Comparison of ENCODE assay signal across 1 cellular context in the genomic region with DNA sequence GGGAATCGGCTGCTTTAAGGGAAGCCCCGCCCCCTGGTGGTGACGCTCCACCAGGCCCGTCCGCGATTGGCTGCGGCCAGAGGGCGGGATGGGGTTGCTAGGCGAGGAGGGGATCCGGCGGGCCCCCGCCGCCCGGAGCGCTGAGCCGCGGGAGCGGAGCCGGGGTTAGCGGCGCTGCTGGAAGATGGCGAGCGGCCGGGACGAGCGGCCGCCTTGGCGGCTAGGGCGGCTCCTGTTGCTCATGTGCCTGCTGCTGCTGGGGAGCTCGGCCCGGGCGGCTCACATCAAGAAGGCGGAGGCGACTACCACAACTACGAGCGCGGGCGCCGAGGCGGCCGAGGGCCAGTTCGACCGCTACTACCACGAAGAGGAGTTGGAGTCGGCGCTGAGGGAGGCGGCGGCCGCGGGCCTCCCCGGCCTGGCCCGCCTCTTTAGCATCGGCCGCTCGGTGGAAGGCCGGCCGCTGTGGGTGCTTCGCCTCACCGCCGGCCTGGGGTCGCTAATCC.
TF ChIP-seq lines count a peak whose summit lies in the region.

A gene (plus strand): TSS at position 131 of the 506 bp plus-strand sequence. CDS start 54 bp downstream, at position 185.

TF ChIP-seq in HepG2, 621 proteins besides CTCF, POLR2A, EP300 and RAD21 (continued from another document and continues in another):
- TF ChIP-seq, protein P1, sequence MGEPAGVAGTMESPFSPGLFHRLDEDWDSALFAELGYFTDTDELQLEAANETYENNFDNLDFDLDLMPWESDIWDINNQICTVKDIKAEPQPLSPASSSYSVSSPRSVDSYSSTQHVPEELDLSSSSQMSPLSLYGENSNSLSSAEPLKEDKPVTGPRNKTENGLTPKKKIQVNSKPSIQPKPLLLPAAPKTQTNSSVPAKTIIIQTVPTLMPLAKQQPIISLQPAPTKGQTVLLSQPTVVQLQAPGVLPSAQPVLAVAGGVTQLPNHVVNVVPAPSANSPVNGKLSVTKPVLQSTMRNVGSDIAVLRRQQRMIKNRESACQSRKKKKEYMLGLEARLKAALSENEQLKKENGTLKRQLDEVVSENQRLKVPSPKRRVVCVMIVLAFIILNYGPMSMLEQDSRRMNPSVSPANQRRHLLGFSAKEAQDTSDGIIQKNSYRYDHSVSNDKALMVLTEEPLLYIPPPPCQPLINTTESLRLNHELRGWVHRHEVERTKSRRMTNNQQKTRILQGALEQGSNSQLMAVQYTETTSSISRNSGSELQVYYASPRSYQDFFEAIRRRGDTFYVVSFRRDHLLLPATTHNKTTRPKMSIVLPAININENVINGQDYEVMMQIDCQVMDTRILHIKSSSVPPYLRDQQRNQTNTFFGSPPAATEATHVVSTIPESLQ (CRISPR knock-in tag; conservative IDR thresholded peaks at IDR 0.05) = no peak; the same call in 1 of the 2 replicates
- TF ChIP-seq, protein P2, sequence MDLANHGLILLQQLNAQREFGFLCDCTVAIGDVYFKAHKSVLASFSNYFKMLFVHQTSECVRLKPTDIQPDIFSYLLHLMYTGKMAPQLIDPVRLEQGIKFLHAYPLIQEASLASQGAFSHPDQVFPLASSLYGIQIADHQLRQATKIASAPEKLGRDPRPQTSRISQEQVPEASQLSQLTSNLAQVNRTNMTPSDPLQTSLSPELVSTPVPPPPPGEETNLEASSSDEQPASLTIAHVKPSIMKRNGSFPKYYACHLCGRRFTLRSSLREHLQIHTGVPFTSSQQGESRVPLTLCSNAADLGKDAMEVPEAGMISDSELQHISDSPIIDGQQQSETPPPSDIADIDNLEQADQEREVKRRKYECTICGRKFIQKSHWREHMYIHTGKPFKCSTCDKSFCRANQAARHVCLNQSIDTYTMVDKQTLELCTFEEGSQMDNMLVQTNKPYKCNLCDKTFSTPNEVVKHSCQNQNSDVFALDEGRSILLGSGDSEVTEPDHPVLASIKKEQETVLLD (CRISPR knock-in tag; IDR thresholded peaks at IDR 0.05; ENCODE audit: low read depth) = no peak
- TF ChIP-seq, protein P3, sequence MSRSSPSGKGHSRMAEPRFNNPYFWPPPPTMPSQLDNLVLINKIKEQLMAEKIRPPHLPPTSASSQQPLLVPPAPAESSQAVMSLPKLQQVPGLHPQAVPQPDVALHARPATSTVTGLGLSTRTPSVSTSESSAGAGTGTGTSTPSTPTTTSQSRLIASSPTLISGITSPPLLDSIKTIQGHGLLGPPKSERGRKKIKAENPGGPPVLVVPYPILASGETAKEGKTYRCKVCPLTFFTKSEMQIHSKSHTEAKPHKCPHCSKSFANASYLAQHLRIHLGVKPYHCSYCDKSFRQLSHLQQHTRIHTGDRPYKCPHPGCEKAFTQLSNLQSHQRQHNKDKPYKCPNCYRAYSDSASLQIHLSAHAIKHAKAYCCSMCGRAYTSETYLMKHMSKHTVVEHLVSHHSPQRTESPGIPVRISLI (CRISPR knock-in tag; IDR thresholded peaks at IDR 0.05; ENCODE audit: borderline replicate concordance) = no peak
- TF ChIP-seq ZNF234 (CRISPR knock-in tag; conservative IDR thresholded peaks at IDR 0.05) = 0 out of 2 replicates have a peak, but pooled peaks have one; percentile 47
- TF ChIP-seq ZNF138 (CRISPR knock-in tag; IDR thresholded peaks at IDR 0.05; ENCODE audit: low read depth) = no peak
- no peak for TF ChIP-seq FOXA1 (IDR thresholded peaks at IDR 0.05)
- TF ChIP-seq FOXA1 (CRISPR knock-in tag; IDR thresholded peaks at IDR 0.05) = no peak
- no peak for TF ChIP-seq ZNF160 (CRISPR knock-in tag; IDR thresholded peaks at IDR 0.05)
- TF ChIP-seq SMAD9 (CRISPR knock-in tag; IDR thresholded peaks at IDR 0.05) = no peak
- TF ChIP-seq PPARG (CRISPR knock-in tag; conservative IDR thresholded peaks at IDR 0.05) = no peak
- TF ChIP-seq, protein P4, sequence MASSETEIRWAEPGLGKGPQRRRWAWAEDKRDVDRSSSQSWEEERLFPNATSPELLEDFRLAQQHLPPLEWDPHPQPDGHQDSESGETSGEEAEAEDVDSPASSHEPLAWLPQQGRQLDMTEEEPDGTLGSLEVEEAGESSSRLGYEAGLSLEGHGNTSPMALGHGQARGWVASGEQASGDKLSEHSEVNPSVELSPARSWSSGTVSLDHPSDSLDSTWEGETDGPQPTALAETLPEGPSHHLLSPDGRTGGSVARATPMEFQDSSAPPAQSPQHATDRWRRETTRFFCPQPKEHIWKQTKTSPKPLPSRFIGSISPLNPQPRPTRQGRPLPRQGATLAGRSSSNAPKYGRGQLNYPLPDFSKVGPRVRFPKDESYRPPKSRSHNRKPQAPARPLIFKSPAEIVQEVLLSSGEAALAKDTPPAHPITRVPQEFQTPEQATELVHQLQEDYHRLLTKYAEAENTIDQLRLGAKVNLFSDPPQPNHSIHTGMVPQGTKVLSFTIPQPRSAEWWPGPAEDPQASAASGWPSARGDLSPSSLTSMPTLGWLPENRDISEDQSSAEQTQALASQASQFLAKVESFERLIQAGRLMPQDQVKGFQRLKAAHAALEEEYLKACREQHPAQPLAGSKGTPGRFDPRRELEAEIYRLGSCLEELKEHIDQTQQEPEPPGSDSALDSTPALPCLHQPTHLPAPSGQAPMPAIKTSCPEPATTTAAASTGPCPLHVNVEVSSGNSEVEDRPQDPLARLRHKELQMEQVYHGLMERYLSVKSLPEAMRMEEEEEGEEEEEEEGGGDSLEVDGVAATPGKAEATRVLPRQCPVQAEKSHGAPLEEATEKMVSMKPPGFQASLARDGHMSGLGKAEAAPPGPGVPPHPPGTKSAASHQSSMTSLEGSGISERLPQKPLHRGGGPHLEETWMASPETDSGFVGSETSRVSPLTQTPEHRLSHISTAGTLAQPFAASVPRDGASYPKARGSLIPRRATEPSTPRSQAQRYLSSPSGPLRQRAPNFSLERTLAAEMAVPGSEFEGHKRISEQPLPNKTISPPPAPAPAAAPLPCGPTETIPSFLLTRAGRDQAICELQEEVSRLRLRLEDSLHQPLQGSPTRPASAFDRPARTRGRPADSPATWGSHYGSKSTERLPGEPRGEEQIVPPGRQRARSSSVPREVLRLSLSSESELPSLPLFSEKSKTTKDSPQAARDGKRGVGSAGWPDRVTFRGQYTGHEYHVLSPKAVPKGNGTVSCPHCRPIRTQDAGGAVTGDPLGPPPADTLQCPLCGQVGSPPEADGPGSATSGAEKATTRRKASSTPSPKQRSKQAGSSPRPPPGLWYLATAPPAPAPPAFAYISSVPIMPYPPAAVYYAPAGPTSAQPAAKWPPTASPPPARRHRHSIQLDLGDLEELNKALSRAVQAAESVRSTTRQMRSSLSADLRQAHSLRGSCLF (CRISPR knock-in tag; IDR thresholded peaks at IDR 0.05; ENCODE audit: borderline replicate concordance) = 0 out of 2 replicates have a peak, but pooled peaks have one; percentile 58
- TF ChIP-seq, protein P5, sequence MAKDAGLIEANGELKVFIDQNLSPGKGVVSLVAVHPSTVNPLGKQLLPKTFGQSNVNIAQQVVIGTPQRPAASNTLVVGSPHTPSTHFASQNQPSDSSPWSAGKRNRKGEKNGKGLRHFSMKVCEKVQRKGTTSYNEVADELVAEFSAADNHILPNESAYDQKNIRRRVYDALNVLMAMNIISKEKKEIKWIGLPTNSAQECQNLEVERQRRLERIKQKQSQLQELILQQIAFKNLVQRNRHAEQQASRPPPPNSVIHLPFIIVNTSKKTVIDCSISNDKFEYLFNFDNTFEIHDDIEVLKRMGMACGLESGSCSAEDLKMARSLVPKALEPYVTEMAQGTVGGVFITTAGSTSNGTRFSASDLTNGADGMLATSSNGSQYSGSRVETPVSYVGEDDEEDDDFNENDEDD (CRISPR knock-in tag; IDR thresholded peaks at IDR 0.05; ENCODE audit: borderline replicate concordance) = peak; percentile 68; the same call in 1 of the 2 replicates
- TF ChIP-seq, protein P6, sequence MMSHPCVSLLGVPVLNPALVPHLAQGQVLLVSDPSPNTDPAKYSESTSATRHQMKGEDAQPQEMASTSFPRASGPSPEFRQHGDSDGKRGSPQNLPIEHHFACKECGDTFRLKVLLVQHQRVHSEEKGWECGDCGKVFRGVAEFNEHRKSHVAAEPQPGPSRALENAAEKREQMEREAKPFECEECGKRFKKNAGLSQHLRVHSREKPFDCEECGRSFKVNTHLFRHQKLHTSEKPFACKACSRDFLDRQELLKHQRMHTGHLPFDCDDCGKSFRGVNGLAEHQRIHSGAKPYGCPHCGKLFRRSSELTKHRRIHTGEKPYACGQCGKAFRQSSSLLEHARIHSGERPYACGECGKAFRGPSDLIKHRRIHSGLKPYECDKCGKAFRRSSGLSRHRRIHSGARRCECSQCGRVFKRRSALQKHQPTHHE (CRISPR knock-in tag; IDR thresholded peaks at IDR 0.05; ENCODE audit: borderline replicate concordance) = 0 out of 2 replicates have a peak, but pooled peaks have one; percentile 37
- no peak for TF ChIP-seq GTF2F1 (IDR thresholded peaks at IDR 0.05; ENCODE audit: low read length)
- no peak for TF ChIP-seq ZNF460 (CRISPR knock-in tag; IDR thresholded peaks at IDR 0.05; ENCODE audit: borderline replicate concordance)
- TF ChIP-seq TAF15 (IDR thresholded peaks at IDR 0.05; ENCODE audit: low read depth, low read length, poor library complexity, severe bottlenecking) = peak; percentile 37
- TF ChIP-seq, protein P7, sequence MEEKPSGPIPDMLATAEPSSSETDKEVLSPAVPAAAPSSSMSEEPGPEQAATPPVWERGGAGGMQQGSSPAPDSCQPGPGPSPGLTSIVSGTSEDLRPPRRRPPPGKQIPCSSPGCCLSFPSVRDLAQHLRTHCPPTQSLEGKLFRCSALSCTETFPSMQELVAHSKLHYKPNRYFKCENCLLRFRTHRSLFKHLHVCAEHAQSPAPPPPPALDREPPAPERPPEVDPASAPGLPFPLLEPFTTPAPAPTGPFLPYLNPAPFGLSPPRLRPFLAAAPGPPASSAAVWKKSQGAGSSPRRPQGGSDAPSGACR (CRISPR knock-in tag; IDR thresholded peaks at IDR 0.05) = no peak
- TF ChIP-seq ZBTB8A (CRISPR knock-in tag; IDR thresholded peaks at IDR 0.05; ENCODE audit: borderline replicate concordance, low read depth) = no peak
- TF ChIP-seq ZNF605 (CRISPR knock-in tag; IDR thresholded peaks at IDR 0.05) = no peak
- TF ChIP-seq HNRNPK (IDR thresholded peaks at IDR 0.05; ENCODE audit: low read depth, low read length, poor library complexity, severe bottlenecking) = peak; percentile 10
- TF ChIP-seq, protein P8, sequence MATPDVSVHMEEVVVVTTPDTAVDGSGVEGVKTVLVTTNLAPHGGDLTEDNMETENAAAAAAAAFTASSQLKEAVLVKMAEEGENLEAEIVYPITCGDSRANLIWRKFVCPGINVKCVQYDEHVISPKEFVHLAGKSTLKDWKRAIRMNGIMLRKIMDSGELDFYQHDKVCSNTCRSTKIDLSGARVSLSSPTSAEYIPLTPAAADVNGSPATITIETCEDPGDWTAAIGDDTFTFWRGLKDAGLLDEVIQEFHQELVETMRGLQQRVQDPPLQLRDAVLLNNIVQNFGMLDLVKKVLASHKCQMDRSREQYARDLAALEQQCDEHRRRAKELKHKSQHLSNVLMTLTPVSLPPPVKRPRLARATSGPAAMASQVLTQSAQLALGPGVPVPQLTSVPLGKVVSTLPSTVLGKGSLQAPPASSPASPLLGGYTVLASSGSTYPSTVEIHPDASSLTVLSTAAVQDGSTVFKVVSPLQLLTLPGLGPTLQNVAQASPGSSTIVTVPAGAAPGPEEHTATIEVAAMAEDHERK (CRISPR knock-in tag; IDR thresholded peaks at IDR 0.05; ENCODE audit: low read depth) = no peak
- TF ChIP-seq, protein P9, sequence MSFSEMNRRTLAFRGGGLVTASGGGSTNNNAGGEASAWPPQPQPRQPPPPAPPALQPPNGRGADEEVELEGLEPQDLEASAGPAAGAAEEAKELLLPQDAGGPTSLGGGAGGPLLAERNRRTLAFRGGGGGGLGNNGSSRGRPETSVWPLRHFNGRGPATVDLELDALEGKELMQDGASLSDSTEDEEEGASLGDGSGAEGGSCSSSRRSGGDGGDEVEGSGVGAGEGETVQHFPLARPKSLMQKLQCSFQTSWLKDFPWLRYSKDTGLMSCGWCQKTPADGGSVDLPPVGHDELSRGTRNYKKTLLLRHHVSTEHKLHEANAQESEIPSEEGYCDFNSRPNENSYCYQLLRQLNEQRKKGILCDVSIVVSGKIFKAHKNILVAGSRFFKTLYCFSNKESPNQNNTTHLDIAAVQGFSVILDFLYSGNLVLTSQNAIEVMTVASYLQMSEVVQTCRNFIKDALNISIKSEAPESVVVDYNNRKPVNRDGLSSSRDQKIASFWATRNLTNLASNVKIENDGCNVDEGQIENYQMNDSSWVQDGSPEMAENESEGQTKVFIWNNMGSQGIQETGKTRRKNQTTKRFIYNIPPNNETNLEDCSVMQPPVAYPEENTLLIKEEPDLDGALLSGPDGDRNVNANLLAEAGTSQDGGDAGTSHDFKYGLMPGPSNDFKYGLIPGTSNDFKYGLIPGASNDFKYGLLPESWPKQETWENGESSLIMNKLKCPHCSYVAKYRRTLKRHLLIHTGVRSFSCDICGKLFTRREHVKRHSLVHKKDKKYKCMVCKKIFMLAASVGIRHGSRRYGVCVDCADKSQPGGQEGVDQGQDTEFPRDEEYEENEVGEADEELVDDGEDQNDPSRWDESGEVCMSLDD (CRISPR knock-in tag; IDR thresholded peaks at IDR 0.05; ENCODE audit: borderline replicate concordance) = 0 out of 2 replicates have a peak, but pooled peaks have one; percentile 43
- TF ChIP-seq ZNF329 (CRISPR knock-in tag; IDR thresholded peaks at IDR 0.05; ENCODE audit: low read depth) = no peak
- no peak; the same call in none of the 2 replicates for TF ChIP-seq HOXA3 (CRISPR knock-in tag; IDR thresholded peaks at IDR 0.05)
- peak; percentile 82; the same call in 1 of the 2 replicates for TF ChIP-seq ZNF333 (CRISPR knock-in tag; IDR thresholded peaks at IDR 0.05; ENCODE audit: borderline replicate concordance)
- TF ChIP-seq MAFK (conservative IDR thresholded peaks at IDR 0.05 in 1 of 2, IDR thresholded peaks at IDR 0.05 in 1 of 2; ENCODE audit: low read length in 2 of 2) = no peak
- no peak; the same call in 1 of the 2 replicates for TF ChIP-seq ZNF768 (CRISPR knock-in tag; IDR thresholded peaks at IDR 0.05)
- TF ChIP-seq, protein P10, sequence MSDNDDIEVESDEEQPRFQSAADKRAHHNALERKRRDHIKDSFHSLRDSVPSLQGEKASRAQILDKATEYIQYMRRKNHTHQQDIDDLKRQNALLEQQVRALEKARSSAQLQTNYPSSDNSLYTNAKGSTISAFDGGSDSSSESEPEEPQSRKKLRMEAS (IDR thresholded peaks at IDR 0.05) = no peak
- TF ChIP-seq, protein P11, sequence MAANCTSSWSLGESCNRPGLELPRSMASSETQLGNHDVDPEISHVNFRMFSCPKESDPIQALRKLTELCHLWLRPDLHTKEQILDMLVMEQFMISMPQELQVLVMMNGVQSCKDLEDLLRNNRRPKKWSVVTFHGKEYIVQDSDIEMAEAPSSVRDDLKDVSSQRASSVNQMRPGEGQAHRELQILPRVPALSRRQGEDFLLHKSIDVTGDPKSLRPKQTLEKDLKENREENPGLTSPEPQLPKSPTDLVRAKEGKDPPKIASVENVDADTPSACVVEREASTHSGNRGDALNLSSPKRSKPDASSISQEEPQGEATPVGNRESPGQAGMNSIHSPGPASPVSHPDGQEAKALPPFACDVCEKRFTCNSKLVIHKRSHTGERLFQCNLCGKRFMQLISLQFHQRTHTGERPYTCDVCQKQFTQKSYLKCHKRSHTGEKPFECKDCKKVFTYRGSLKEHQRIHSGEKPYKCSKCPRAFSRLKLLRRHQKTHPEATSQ (CRISPR knock-in tag; IDR thresholded peaks at IDR 0.05; ENCODE audit: borderline replicate concordance) = no peak; the same call in 1 of the 2 replicates
- TF ChIP-seq ARHGAP35 (CRISPR knock-in tag; IDR thresholded peaks at IDR 0.05; ENCODE audit: borderline replicate concordance) = no peak
- TF ChIP-seq CBX1 (IDR thresholded peaks at IDR 0.05; ENCODE audit: low read depth) = no peak
- TF ChIP-seq BORCS8-MEF2B (CRISPR knock-in tag; IDR thresholded peaks at IDR 0.05) = no peak
- no peak for TF ChIP-seq NR2F6 (IDR thresholded peaks at IDR 0.05)
- no peak for TF ChIP-seq NR2F6 (CRISPR knock-in tag; IDR thresholded peaks at IDR 0.05)
